8 cellular contexts compared by ENCODE assay signal in genomic region chr21:37463083-37463780, GRCh38.
A peak's percentile ranks its signal among the peaks of the same experiment; 100 is the strongest.
DNase-seq lines count a peak whose midpoint lies in the region; ATAC-seq and TF ChIP-seq lines count a peak whose summit lies in the region.

No MANE protein-coding gene starts in this region.

- in situ Hi-C loops in gastrocnemius medialis (cut with MboI; ENCODE audit: low sequenced_read_pairs in 4 of 4) = no loop called here

- TF ChIP-seq POLR2A in gastrocnemius medialis (IDR thresholded peaks at IDR 0.05) = no peak

- H3K9me3 ChIP-seq in MG63 (no peaks in the 10 kb centered on the region), gastrocnemius medialis (no peaks in the 10 kb centered on the region)

- H3K27me3 ChIP-seq in MG63 (no peaks in the 10 kb centered on the region), gastrocnemius medialis (no peaks in the 10 kb centered on the region)

- peaks cover 75 to 77% of the 10 kb centered on the region in 2 donors for H3K4me1 ChIP-seq in gastrocnemius medialis

- peak; percentile 73 for ATAC-seq in activated CD8-positive, alpha-beta T cell treated with anti-CD3 and anti-CD28 coated beads for 36 hours
- peak in 1 of 2 donors; percentile 53 for ATAC-seq in gastrocnemius medialis
- no peak for ATAC-seq in GM18498 (IDR thresholded peaks at IDR 0.05; ENCODE audit: unreplicated experiment)

- peak overlapping the region; percentile 45 to 78 (median 56) for H3K27ac ChIP-seq in gastrocnemius medialis

- intact Hi-C loops in activated CD8-positive, alpha-beta T cell treated with anti-CD3 and anti-CD28 coated beads for 36 hours (cut with micrococcal nuclease) = no loop called here
- intact Hi-C loops in gastrocnemius medialis (cut with DNase I; ENCODE audit: low total_unique reads) = no loop called here

- H3K9me3 Mint-ChIP-seq in activated CD8-positive, alpha-beta T cell treated with anti-CD3 and anti-CD28 coated beads for 36 hours = peaks cover 2% of the 10 kb centered on the region

- H3K36me3 Mint-ChIP-seq in activated CD8-positive, alpha-beta T cell treated with anti-CD3 and anti-CD28 coated beads for 36 hours (ENCODE audit: low read depth) = peaks cover 9% of the 10 kb centered on the region

- peak overlapping the region; percentile 83 for H3K27ac Mint-ChIP-seq in activated CD8-positive, alpha-beta T cell treated with anti-CD3 and anti-CD28 coated beads for 36 hours

- no peaks in the 10 kb centered on the region; the same call in 1 of the 2 replicates for H3K36me3 ChIP-seq in MG63
- H3K36me3 ChIP-seq in gastrocnemius medialis = no peaks in the 10 kb centered on the region

- POLR2A ChIA-PET in activated CD8-positive, alpha-beta T cell treated with anti-CD3 and anti-CD28 coated beads for 36 hours (lab: Charles Lee) = interaction anchor here (0.7 to 1.3 kb wide), 4 partner anchors 12 to 205 kb away, joined by 3 to 4 read pairs (median 3); no protein-coding TSS in a partner anchor

- H3K27me3 Mint-ChIP-seq in activated CD8-positive, alpha-beta T cell treated with anti-CD3 and anti-CD28 coated beads for 36 hours = no peaks in the 10 kb centered on the region

- DNase-seq in stimulated activated CD4-positive, alpha-beta T cell treated with anti-CD3 and anti-CD28 coated beads, Interleukin-15, amount 100 ng/mL, for 24 hours = peak; percentile 32
- no peak for DNase-seq in stimulated activated CD4-positive, alpha-beta T cell treated with anti-CD3 and anti-CD28 coated beads, Interleukin-2, amount 100 ng/mL, for 48 hours
- DNase-seq in MG63 = peak; percentile 24
- DNase-seq in activated CD8-positive, alpha-beta T cell treated with anti-CD3 and anti-CD28 coated beads for 36 hours = peak; percentile 21
- peak; percentile 32 for DNase-seq in glomerular visceral epithelial cell (ENCODE audit: extremely low spot score)
- DNase-seq in gastrocnemius medialis = no peak
- DNase-seq in ecto neural progenitor cell (ENCODE audit: low spot score) = no peak

- CTCF ChIA-PET in activated CD8-positive, alpha-beta T cell treated with anti-CD3 and anti-CD28 coated beads for 36 hours (lab: Charles Lee) = interaction anchor here (0.6 to 2.6 kb wide), 20 partner anchors 10 to 299 kb away, joined by 3 to 9 read pairs (median 4); no protein-coding TSS in a partner anchor

- no peak overlapping the region for H3K4me3 Mint-ChIP-seq in activated CD8-positive, alpha-beta T cell treated with anti-CD3 and anti-CD28 coated beads for 36 hours

- peak overlapping the region; percentile 31 for H3K4me3 ChIP-seq in MG63
- H3K4me3 ChIP-seq in gastrocnemius medialis = peak overlapping the region in 1 of 4 donors; percentile 16

- H3K4me1 Mint-ChIP-seq in activated CD8-positive, alpha-beta T cell treated with anti-CD3 and anti-CD28 coated beads for 36 hours (ENCODE audit: low read depth) = peaks cover 79% of the 10 kb centered on the region

- peak; percentile 68 for TF ChIP-seq CTCF in activated CD8-positive, alpha-beta T cell treated with anti-CD3 and anti-CD28 coated beads for 36 hours (IDR thresholded peaks at IDR 0.05)
- TF ChIP-seq CTCF in gastrocnemius medialis (IDR thresholded peaks at IDR 0.05 in 4 of 5, conservative IDR thresholded peaks at IDR 0.05 in 1 of 5) = peak; percentile 60 to 75 (median 71)

Comparison
In these comparisons a context has a peak if more than half of its experiments do, and no peak if none do; other contexts are left out.
1. DNase-seq: peak in stimulated activated CD4-positive, alpha-beta T cell treated with anti-CD3 and anti-CD28 coated beads, Interleukin-15, amount 100 ng/mL, for 24 hours (single experiment), MG63 (single experiment), activated CD8-positive, alpha-beta T cell treated with anti-CD3 and anti-CD28 coated beads for 36 hours (single experiment) and glomerular visceral epithelial cell (single experiment); none in stimulated activated CD4-positive, alpha-beta T cell treated with anti-CD3 and anti-CD28 coated beads, Interleukin-2, amount 100 ng/mL, for 48 hours (0 of 2), gastrocnemius medialis (0 of 2) and ecto neural progenitor cell (single experiment).